Comparison of ENCODE assay signal across 1 cellular context in the genomic region with DNA sequence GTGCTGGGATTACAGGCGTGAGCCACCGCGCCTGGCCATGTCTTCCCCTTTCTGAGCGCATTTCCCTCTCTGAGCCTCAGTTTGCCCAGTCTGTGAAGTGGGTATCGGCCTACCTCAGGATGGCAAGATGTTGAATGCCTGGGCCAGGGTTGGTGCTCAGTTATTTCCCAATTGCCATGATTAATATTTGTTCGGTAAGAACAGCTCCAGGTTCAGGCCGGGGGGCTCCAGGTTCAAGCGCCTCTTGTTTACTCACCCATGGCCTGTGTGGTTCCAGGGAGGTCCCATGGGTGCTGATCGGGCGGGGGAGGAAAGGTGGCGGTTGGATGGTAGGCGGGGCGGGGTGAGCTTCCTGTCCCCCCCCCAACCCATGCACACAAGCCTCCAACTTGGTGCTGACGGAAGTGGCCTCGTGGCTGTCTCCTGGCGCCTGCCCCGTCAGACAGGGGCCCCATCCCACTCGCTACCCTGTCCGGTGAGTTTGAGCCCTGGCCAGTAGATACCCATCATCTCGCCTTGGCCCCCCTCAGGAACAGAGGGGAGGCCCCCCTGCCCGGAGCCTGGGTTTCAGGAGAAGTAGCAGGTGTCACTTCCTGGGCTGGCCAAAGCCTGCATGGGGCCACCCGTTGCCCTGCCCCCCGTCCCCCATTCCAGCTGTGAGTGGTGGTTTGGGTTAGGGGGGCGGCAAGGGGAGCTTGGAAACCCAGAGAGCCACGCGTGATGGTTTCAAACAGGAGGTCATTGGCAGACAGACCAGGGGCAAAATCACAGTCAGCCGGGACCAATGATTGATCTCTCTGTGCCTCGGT.
TF ChIP-seq lines count a peak whose summit lies in the region.

A gene with protein sequence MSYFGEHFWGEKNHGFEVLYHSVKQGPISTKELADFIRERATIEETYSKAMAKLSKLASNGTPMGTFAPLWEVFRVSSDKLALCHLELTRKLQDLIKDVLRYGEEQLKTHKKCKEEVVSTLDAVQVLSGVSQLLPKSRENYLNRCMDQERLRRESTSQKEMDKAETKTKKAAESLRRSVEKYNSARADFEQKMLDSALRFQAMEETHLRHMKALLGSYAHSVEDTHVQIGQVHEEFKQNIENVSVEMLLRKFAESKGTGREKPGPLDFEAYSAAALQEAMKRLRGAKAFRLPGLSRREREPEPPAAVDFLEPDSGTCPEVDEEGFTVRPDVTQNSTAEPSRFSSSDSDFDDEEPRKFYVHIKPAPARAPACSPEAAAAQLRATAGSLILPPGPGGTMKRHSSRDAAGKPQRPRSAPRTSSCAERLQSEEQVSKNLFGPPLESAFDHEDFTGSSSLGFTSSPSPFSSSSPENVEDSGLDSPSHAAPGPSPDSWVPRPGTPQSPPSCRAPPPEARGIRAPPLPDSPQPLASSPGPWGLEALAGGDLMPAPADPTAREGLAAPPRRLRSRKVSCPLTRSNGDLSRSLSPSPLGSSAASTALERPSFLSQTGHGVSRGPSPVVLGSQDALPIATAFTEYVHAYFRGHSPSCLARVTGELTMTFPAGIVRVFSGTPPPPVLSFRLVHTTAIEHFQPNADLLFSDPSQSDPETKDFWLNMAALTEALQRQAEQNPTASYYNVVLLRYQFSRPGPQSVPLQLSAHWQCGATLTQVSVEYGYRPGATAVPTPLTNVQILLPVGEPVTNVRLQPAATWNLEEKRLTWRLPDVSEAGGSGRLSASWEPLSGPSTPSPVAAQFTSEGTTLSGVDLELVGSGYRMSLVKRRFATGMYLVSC (plus strand): TSS at position 375 of the 809 bp plus-strand sequence. CDS start 3,688 bp downstream, outside the sequence.

TF ChIP-seq in K562, 482 proteins besides CTCF, POLR2A, EP300 and RAD21 (continued from another document and continues in another):
- TF ChIP-seq, protein P1, sequence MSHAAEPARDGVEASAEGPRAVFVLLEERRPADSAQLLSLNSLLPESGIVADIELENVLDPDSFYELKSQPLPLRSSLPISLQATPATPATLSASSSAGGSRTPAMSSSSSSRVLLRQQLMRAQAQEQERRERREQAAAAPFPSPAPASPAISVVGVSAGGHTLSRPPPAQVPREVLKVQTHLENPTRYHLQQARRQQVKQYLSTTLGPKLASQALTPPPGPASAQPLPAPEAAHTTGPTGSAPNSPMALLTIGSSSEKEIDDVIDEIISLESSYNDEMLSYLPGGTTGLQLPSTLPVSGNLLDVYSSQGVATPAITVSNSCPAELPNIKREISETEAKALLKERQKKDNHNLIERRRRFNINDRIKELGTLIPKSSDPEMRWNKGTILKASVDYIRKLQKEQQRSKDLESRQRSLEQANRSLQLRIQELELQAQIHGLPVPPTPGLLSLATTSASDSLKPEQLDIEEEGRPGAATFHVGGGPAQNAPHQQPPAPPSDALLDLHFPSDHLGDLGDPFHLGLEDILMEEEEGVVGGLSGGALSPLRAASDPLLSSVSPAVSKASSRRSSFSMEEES (CRISPR knock-in tag; IDR thresholded peaks at IDR 0.05): no peak
- TF ChIP-seq, protein P2, sequence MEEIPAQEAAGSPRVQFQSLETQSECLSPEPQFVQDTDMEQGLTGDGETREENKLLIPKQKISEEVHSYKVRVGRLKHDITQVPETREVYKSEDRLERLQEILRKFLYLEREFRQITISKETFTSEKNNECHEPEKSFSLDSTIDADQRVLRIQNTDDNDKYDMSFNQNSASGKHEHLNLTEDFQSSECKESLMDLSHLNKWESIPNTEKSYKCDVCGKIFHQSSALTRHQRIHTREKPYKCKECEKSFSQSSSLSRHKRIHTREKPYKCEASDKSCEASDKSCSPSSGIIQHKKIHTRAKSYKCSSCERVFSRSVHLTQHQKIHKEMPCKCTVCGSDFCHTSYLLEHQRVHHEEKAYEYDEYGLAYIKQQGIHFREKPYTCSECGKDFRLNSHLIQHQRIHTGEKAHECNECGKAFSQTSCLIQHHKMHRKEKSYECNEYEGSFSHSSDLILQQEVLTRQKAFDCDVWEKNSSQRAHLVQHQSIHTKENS (CRISPR knock-in tag; IDR thresholded peaks at IDR 0.05): no peak
- TF ChIP-seq, protein P3, sequence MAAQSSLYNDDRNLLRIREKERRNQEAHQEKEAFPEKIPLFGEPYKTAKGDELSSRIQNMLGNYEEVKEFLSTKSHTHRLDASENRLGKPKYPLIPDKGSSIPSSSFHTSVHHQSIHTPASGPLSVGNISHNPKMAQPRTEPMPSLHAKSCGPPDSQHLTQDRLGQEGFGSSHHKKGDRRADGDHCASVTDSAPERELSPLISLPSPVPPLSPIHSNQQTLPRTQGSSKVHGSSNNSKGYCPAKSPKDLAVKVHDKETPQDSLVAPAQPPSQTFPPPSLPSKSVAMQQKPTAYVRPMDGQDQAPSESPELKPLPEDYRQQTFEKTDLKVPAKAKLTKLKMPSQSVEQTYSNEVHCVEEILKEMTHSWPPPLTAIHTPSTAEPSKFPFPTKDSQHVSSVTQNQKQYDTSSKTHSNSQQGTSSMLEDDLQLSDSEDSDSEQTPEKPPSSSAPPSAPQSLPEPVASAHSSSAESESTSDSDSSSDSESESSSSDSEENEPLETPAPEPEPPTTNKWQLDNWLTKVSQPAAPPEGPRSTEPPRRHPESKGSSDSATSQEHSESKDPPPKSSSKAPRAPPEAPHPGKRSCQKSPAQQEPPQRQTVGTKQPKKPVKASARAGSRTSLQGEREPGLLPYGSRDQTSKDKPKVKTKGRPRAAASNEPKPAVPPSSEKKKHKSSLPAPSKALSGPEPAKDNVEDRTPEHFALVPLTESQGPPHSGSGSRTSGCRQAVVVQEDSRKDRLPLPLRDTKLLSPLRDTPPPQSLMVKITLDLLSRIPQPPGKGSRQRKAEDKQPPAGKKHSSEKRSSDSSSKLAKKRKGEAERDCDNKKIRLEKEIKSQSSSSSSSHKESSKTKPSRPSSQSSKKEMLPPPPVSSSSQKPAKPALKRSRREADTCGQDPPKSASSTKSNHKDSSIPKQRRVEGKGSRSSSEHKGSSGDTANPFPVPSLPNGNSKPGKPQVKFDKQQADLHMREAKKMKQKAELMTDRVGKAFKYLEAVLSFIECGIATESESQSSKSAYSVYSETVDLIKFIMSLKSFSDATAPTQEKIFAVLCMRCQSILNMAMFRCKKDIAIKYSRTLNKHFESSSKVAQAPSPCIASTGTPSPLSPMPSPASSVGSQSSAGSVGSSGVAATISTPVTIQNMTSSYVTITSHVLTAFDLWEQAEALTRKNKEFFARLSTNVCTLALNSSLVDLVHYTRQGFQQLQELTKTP (IDR thresholded peaks at IDR 0.05; ENCODE audit: low read depth in 1 of 2, partially characterized antibody in 2 of 2): peak in 1 of 2 experiments; percentile 44
- peak; percentile 65 for TF ChIP-seq NFRKB (IDR thresholded peaks at IDR 0.05; ENCODE audit: low read depth)
- no peak for TF ChIP-seq NR4A1 (CRISPR knock-in tag; IDR thresholded peaks at IDR 0.05)
- TF ChIP-seq NR4A1 (tag; IDR thresholded peaks at IDR 0.05): no peak; the same call in 1 of the 2 replicates
- no peak for TF ChIP-seq HDAC8 (tag; IDR thresholded peaks at IDR 0.05)
- TF ChIP-seq ZSCAN29 (IDR thresholded peaks at IDR 0.05): no peak
- no peak for TF ChIP-seq ETS2 (tag; IDR thresholded peaks at IDR 0.05; ENCODE audit: borderline replicate concordance, poor library complexity, severe bottlenecking)
- no peak for TF ChIP-seq ZNF146 (CRISPR knock-in tag; IDR thresholded peaks at IDR 0.05; ENCODE audit: unreplicated experiment)
- no peak for TF ChIP-seq BHLHE40 (IDR thresholded peaks at IDR 0.05; ENCODE audit: low read length)
- TF ChIP-seq, protein P4, sequence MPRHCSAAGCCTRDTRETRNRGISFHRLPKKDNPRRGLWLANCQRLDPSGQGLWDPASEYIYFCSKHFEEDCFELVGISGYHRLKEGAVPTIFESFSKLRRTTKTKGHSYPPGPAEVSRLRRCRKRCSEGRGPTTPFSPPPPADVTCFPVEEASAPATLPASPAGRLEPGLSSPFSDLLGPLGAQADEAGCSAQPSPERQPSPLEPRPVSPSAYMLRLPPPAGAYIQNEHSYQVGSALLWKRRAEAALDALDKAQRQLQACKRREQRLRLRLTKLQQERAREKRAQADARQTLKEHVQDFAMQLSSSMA (CRISPR knock-in tag; IDR thresholded peaks at IDR 0.05): no peak
- TF ChIP-seq, protein P5, sequence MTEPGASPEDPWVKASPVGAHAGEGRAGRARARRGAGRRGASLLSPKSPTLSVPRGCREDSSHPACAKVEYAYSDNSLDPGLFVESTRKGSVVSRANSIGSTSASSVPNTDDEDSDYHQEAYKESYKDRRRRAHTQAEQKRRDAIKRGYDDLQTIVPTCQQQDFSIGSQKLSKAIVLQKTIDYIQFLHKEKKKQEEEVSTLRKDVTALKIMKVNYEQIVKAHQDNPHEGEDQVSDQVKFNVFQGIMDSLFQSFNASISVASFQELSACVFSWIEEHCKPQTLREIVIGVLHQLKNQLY (CRISPR knock-in tag; conservative IDR thresholded peaks at IDR 0.05): no peak
- TF ChIP-seq ZNF354B (CRISPR knock-in tag; IDR thresholded peaks at IDR 0.05): no peak
- TF ChIP-seq FOSL1 (tag; conservative IDR thresholded peaks at IDR 0.05): no peak
- TF ChIP-seq ZNF184 (CRISPR knock-in tag; IDR thresholded peaks at IDR 0.05): no peak
- TF ChIP-seq KAT8 (IDR thresholded peaks at IDR 0.05; ENCODE audit: low read depth): no peak
- TF ChIP-seq MCM5 (IDR thresholded peaks at IDR 0.05; ENCODE audit: low read depth): no peak
- peak; percentile 47 for TF ChIP-seq ZFX (CRISPR knock-in tag; IDR thresholded peaks at IDR 0.05)
- TF ChIP-seq, protein P6, sequence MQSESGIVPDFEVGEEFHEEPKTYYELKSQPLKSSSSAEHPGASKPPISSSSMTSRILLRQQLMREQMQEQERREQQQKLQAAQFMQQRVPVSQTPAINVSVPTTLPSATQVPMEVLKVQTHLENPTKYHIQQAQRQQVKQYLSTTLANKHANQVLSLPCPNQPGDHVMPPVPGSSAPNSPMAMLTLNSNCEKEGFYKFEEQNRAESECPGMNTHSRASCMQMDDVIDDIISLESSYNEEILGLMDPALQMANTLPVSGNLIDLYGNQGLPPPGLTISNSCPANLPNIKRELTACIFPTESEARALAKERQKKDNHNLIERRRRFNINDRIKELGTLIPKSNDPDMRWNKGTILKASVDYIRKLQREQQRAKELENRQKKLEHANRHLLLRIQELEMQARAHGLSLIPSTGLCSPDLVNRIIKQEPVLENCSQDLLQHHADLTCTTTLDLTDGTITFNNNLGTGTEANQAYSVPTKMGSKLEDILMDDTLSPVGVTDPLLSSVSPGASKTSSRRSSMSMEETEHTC (IDR thresholded peaks at IDR 0.05): peak; percentile 36; the same call in 1 of the 2 replicates
- no peak for TF ChIP-seq ZNF586 (CRISPR knock-in tag; conservative IDR thresholded peaks at IDR 0.05)
- no peak for TF ChIP-seq ZNF134 (CRISPR knock-in tag; conservative IDR thresholded peaks at IDR 0.05)
- TF ChIP-seq SP1 (CRISPR knock-in tag; IDR thresholded peaks at IDR 0.05): peak; percentile 46; the same call in 1 of the 2 replicates
- no peak for TF ChIP-seq SIRT6 (IDR thresholded peaks at IDR 0.05; ENCODE audit: low read depth, low read length)
- no peak for TF ChIP-seq ZNF239 (CRISPR knock-in tag; IDR thresholded peaks at IDR 0.05)
- no peak for TF ChIP-seq CHD2 (IDR thresholded peaks at IDR 0.05; ENCODE audit: low read depth, low read length)
- TF ChIP-seq MED1 (CRISPR knock-in tag; IDR thresholded peaks at IDR 0.05; ENCODE audit: borderline replicate concordance): no peak
- TF ChIP-seq CREBBP (IDR thresholded peaks at IDR 0.05; ENCODE audit: low read depth, low read length): no peak
- TF ChIP-seq U2AF1 (optimal IDR thresholded peaks at IDR 0.05; ENCODE audit: low read depth, low read length): no peak
- no peak for TF ChIP-seq ZFP30 (CRISPR knock-in tag; IDR thresholded peaks at IDR 0.05; ENCODE audit: borderline replicate concordance)
- TF ChIP-seq POLR2AphosphoS2 (IDR thresholded peaks at IDR 0.05; ENCODE audit: low read length): no peak
- TF ChIP-seq, protein P7, sequence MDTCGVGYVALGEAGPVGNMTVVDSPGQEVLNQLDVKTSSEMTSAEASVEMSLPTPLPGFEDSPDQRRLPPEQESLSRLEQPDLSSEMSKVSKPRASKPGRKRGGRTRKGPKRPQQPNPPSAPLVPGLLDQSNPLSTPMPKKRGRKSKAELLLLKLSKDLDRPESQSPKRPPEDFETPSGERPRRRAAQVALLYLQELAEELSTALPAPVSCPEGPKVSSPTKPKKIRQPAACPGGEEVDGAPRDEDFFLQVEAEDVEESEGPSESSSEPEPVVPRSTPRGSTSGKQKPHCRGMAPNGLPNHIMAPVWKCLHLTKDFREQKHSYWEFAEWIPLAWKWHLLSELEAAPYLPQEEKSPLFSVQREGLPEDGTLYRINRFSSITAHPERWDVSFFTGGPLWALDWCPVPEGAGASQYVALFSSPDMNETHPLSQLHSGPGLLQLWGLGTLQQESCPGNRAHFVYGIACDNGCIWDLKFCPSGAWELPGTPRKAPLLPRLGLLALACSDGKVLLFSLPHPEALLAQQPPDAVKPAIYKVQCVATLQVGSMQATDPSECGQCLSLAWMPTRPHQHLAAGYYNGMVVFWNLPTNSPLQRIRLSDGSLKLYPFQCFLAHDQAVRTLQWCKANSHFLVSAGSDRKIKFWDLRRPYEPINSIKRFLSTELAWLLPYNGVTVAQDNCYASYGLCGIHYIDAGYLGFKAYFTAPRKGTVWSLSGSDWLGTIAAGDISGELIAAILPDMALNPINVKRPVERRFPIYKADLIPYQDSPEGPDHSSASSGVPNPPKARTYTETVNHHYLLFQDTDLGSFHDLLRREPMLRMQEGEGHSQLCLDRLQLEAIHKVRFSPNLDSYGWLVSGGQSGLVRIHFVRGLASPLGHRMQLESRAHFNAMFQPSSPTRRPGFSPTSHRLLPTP (IDR thresholded peaks at IDR 0.05; ENCODE audit: borderline replicate concordance, extremely low read depth, insufficient read length): no peak
- TF ChIP-seq ZNF3 (CRISPR knock-in tag; IDR thresholded peaks at IDR 0.05): 0 out of 2 replicates have a peak, but pooled peaks have one; percentile 33
- TF ChIP-seq, protein P8, sequence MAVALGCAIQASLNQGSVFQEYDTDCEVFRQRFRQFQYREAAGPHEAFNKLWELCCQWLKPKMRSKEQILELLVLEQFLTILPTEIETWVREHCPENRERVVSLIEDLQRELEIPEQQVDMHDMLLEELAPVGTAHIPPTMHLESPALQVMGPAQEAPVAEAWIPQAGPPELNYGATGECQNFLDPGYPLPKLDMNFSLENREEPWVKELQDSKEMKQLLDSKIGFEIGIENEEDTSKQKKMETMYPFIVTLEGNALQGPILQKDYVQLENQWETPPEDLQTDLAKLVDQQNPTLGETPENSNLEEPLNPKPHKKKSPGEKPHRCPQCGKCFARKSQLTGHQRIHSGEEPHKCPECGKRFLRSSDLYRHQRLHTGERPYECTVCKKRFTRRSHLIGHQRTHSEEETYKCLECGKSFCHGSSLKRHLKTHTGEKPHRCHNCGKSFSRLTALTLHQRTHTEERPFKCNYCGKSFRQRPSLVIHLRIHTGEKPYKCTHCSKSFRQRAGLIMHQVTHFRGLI (CRISPR knock-in tag; IDR thresholded peaks at IDR 0.05): no peak
- TF ChIP-seq FOXP1 (CRISPR knock-in tag; IDR thresholded peaks at IDR 0.05): no peak
- TF ChIP-seq MCM2 (IDR thresholded peaks at IDR 0.05; ENCODE audit: low read depth): no peak
- no peak; the same call in 1 of the 2 replicates for TF ChIP-seq HCFC1 (IDR thresholded peaks at IDR 0.05; ENCODE audit: low read depth, low read length)
- no peak; the same call in 1 of the 2 replicates for TF ChIP-seq TAL1 (IDR thresholded peaks at IDR 0.05)
- TF ChIP-seq SREBF1 (IDR thresholded peaks at IDR 0.05; ENCODE audit: borderline replicate concordance, low read depth, low read length): no peak
- peak; percentile 98 to 99 for TF ChIP-seq KDM1A (IDR thresholded peaks at IDR 0.05)
